In the genomic region with DNA sequence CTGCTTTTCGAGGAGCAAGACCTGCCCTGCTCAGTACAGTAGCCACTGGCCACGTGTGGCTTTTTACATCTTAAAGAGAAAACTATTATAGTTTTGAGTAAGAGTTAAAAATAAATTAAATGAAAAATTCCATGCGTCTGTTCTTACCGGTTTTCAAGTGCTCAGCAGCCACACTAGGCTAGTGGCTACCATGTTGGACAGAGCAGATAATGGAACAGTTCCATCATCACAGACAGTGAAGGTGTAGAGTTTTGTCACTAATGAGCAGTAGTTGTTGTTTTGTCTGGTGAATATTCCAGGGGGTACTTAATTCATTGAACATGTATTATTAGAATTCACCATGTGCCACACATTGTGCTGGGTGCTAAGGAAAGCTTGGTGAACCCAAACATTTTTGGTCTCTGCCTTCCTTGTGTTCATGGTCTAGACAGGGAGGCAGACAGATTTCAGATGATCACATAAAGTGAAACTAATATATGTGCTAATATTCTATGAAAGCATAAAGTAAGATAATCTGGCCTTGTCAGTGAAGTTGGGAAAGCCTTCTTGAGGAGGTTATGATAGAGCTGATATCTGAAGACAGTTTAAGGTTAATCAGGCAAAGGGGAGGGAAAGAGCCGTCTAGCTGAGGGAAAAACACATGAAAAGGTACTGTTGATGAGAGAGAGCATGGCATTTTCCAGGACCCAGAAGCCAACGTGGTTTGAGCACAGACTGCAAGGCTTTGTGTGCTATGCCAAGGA, we compare ENCODE assay signal across 8 cellular contexts. TPM values are rescaled to one million over a fixed set of nuclear protein-coding genes. Genes with fewer than 3 reads are reported as not detected.
DNase-seq lines count a peak whose midpoint lies in the region; ATAC-seq, FAIRE-seq and TF ChIP-seq lines count a peak whose summit lies in the region.

No MANE protein-coding gene starts in this region.

- peaks cover 26% of the 10 kb centered on the region for H3K79me2 ChIP-seq in ACC112 (ENCODE audit: control insufficient read depth, insufficient read depth, low read length, unreplicated experiment)
- H3K79me2 ChIP-seq in HCT116 (ENCODE audit: insufficient read depth, low read length) = peaks cover 32% of the 10 kb centered on the region
- H3K79me2 ChIP-seq in K562 (ENCODE audit: control insufficient read depth, insufficient read depth, low read length) = peaks cover 27% of the 10 kb centered on the region

- H3K9me1 ChIP-seq in K562 (ENCODE audit: control insufficient read depth, insufficient read depth, low read length) = no peaks in the 10 kb centered on the region

- H3K9me3 ChIP-seq in HCT116 (ENCODE audit: control insufficient read depth in 1 of 2, insufficient read depth in 1 of 2, low read depth in 1 of 2, low read length in 2 of 2) (no peaks in the 10 kb centered on the region), K562 (replicated peaks; ENCODE audit: control insufficient read depth, insufficient read depth, low read depth, low read length) (no peaks in the 10 kb centered on the region), mucosa of stomach (ENCODE audit: control insufficient read depth, low read length) (no peaks in the 10 kb centered on the region)

- DNase-seq in HCT116 (ENCODE audit: low read depth, low spot score) = no peak
- peak in 1 of 4 experiments; percentile 12 for DNase-seq in K562 (ENCODE audit: extremely low read depth in 1 of 4, low spot score in 3 of 4)
- no peak for DNase-seq in medulla oblongata (ENCODE audit: extremely low spot score)
- DNase-seq in activated CD8-positive, alpha-beta memory T cell treated with anti-CD3 and anti-CD28 coated beads, Interleukin-2, amount 50 U/mL, for 48 hours = no peak
- no peak for DNase-seq in RCC 7860 (ENCODE audit: low spot score)
- no peak for DNase-seq in hippocampal formation (lab: John Stamatoyannopoulos, UW)

- no TSS peak for BruUV-seq in HCT116 (replicated peaks; lab: Mats Ljungman, UMichigan)
- BruUV-seq in K562 (replicated peaks; lab: Mats Ljungman, UMichigan) = no TSS peak

- peaks cover 24% of the 10 kb centered on the region for H3K4me1 ChIP-seq in ACC112 (ENCODE audit: control insufficient read depth, insufficient read depth, low read length, unreplicated experiment)
- peaks cover 0 to 16% of the 10 kb centered on the region in 2 experiments; a peak in 3 of 4 replicates for H3K4me1 ChIP-seq in HCT116 (ENCODE audit: control insufficient read depth in 1 of 2, insufficient read depth in 2 of 2, low read length in 2 of 2)
- H3K4me1 ChIP-seq in K562 (replicated peaks in 1 of 2; ENCODE audit: control insufficient read depth in 2 of 2, insufficient read depth in 2 of 2, low read length in 2 of 2) = peaks cover 0 to 14% of the 10 kb centered on the region in 2 experiments; a peak in 3 of 5 replicates
- H3K4me1 ChIP-seq in mucosa of stomach (ENCODE audit: control insufficient read depth, insufficient read depth, low read length) = no peaks in the 10 kb centered on the region

- H3K27ac ChIP-seq in ACC112 (ENCODE audit: low read depth, low read length) (0 out of 2 replicates have a peak overlapping the region, but pooled peaks have one; percentile 76), HCT116 (ENCODE audit: low read depth, low read length) (peak overlapping the region; percentile 78; the same call in 1 of the 2 replicates), K562 (ENCODE audit: extremely low read depth, low read depth, low read length) (no peak overlapping the region; the same call in 2 of the 3 replicates)

- WGBS in K562 (ENCODE audit: insufficient coverage, low coverage, missing lambda C conversion rate) = 1% methylated on average over 6 of the region's 6 CpGs

- H3K36me3 ChIP-seq in ACC112 (ENCODE audit: insufficient read depth, low read length) (no peaks in the 10 kb centered on the region), HCT116 (ENCODE audit: control insufficient read depth in 1 of 2, insufficient read depth in 2 of 2, low read length in 2 of 2) (no peaks in the 10 kb centered on the region), K562 (ENCODE audit: control insufficient read depth, insufficient read depth, low read length) (no peaks in the 10 kb centered on the region), mucosa of stomach (ENCODE audit: control insufficient read depth, insufficient read depth, low read length) (no peaks in the 10 kb centered on the region)

- intact Hi-C loops in HCT116 (cut with micrococcal nuclease) = no loop called here
- intact Hi-C loops in K562 (cut with micrococcal nuclease) = no loop called here

- in situ Hi-C loops in K562 (cut with MboI) = no loop called here

- H3K9ac ChIP-seq in HCT116 (ENCODE audit: low read length) = peak overlapping the region; percentile 91
- peak overlapping the region; percentile 50 to 74; a peak in 3 of 4 replicates for H3K9ac ChIP-seq in K562 (ENCODE audit: insufficient read depth in 1 of 2, low read depth in 2 of 2, low read length in 2 of 2)
- H3K9ac ChIP-seq in mucosa of stomach (ENCODE audit: low read length) = peak overlapping the region; percentile 71

- H3K4me3 ChIP-seq in ACC112 (ENCODE audit: low read depth, low read length) (peak overlapping the region; percentile 88), HCT116 (replicated peaks in 1 of 2; ENCODE audit: low read depth in 1 of 2, low read length in 2 of 2) (peak overlapping the region; percentile 81 to 95), K562 (peak overlapping the region; percentile 86), mucosa of stomach (ENCODE audit: low read length) (no peak overlapping the region)

- H3K27me3 ChIP-seq in ACC112 (ENCODE audit: insufficient read depth, low read length) (no peaks in the 10 kb centered on the region), HCT116 (ENCODE audit: insufficient read depth, low read length) (peaks cover 8% of the 10 kb centered on the region; the same call in 1 of the 2 replicates), K562 (ENCODE audit: control insufficient read depth in 2 of 2, insufficient read depth in 2 of 2, low read length in 2 of 2) (no peaks in the 10 kb centered on the region; a peak in 1 of 5 replicates), mucosa of stomach (ENCODE audit: control insufficient read depth, insufficient read depth, low read length) (no peaks in the 10 kb centered on the region)

- POLR2A ChIA-PET in HCT116 (lab: Charles Lee) (no interaction called here), K562 (lab: Yijun Ruan, JAX) (interaction anchor here (0.6 to 0.8 kb wide), 4 partner anchors 10 to 320 kb away, joined by 3 read pairs; a partner anchor contains a TSS)

- TF ChIP-seq CTCF in HCT116 (IDR thresholded peaks at IDR 0.05 in 2 of 3, conservative IDR thresholded peaks at IDR 0.05 in 1 of 3; ENCODE audit: borderline replicate concordance in 1 of 3, insufficient read depth in 1 of 3, low read depth in 2 of 3, low read length in 2 of 3) (no peak), K562 (IDR thresholded peaks at IDR 0.05 in 2 of 3, conservative IDR thresholded peaks at IDR 0.05 in 1 of 3; ENCODE audit: insufficient read depth in 2 of 3, low read depth in 1 of 3, low read length in 3 of 3) (no peak)

- no peaks in the 10 kb centered on the region for H3K9me2 ChIP-seq in HCT116 (ENCODE audit: insufficient read depth)

- TF ChIP-seq RAD21 in HCT116 (IDR thresholded peaks at IDR 0.05; ENCODE audit: low read depth) (no peak), K562 (CRISPR knock-in tag; conservative IDR thresholded peaks at IDR 0.05 in 1 of 2, IDR thresholded peaks at IDR 0.05 in 1 of 2) (no peak)

- H3K4me2 ChIP-seq in HCT116 (ENCODE audit: low read length) = peak overlapping the region; percentile 87
- peak overlapping the region; percentile 93 for H3K4me2 ChIP-seq in K562 (ENCODE audit: insufficient read depth, low read length)

- RAD21 ChIA-PET in HCT116 (lab: Charles Lee; ENCODE audit: low non-redundant PET in 1 of 2, low total read pairs in 2 of 2, uncharacterized antibody in 2 of 2, unreplicated experiment in 2 of 2) = no interaction called here

- ATAC-seq in HCT116 (no peak), K562 (no peak)

- CTCF ChIA-PET in HCT116 (lab: Charles Lee) = no interaction called here
- CTCF ChIA-PET in K562 (lab: Yijun Ruan, JAX; ENCODE audit: low intra/inter-chr PET ratio) = no interaction called here

- H2AFZ ChIP-seq in ACC112 (ENCODE audit: low read length, unreplicated experiment) = peak overlapping the region; percentile 92
- H2AFZ ChIP-seq in HCT116 (ENCODE audit: low read depth, low read length, poor library complexity, severe bottlenecking) = no peak overlapping the region
- peak overlapping the region; percentile 99 for H2AFZ ChIP-seq in K562 (ENCODE audit: low read depth, low read length)

- H4K20me1 ChIP-seq in HCT116 (ENCODE audit: insufficient read depth) = no peaks in the 10 kb centered on the region
- peaks cover 6% of the 10 kb centered on the region; the same call in 1 of the 2 replicates for H4K20me1 ChIP-seq in K562 (replicated peaks; ENCODE audit: control insufficient read depth, insufficient read depth, low read length)

- no peak for TF ChIP-seq EP300 in K562 (IDR thresholded peaks at IDR 0.05; ENCODE audit: low read length)

- FAIRE-seq in K562 (lab: Jason Lieb, UNC) = no peak
- no peak for FAIRE-seq in RCC 7860 (lab: Jason Lieb, UNC)

- no peak for TF ChIP-seq POLR2A in HCT116 (IDR thresholded peaks at IDR 0.05; ENCODE audit: borderline replicate concordance, extremely low read depth, insufficient read depth, insufficient read length)
- TF ChIP-seq POLR2A in K562 (conservative IDR thresholded peaks at IDR 0.05) = no peak

TF ChIP-seq in HCT116, 20 proteins besides CTCF, POLR2A, EP300 and RAD21 (continues in another document):
- no peak for TF ChIP-seq ELF1 (IDR thresholded peaks at IDR 0.05; ENCODE audit: borderline replicate concordance, low read depth)

RNA-seq across cellular contexts. Expression of a gene that starts 1.4 kb away (rescaled TPM):
- total RNA-seq in HCT116 (2021; ENCODE audit: unreplicated experiment) (20.5 TPM), K562 (2014; rRNA removed) (16.5 and 17.7 TPM in 2 replicates), K562 (2014; rRNA removed; fragmentation: Illumina TruSeq; extraction: Trizol) (17.2 and 17.7 TPM in 2 replicates), K562 (2015; rRNA removed; fragmentation: Illumina TruSeq; extraction: Trizol) (26.3 and 29.2 TPM in 2 replicates), K562 (2021) (12.5 and 15.7 TPM in 2 replicates)
- polyA plus RNA-seq in HCT116 (2012) = 4.8 and 8.9 TPM in 2 replicates
- 12.2 and 32.5 TPM in 2 replicates for total RNA-seq in K562 (2011; cell fraction: chromatin; rRNA removed; ENCODE audit: low replicate concordance)
- total RNA-seq in K562 (2011; cell fraction: nucleolus; rRNA removed) = 7.8 and 11.6 TPM in 2 replicates
- 12.4 and 12.6 TPM in 2 replicates for total RNA-seq in K562 (2011; cell fraction: nucleoplasm; rRNA removed)
- polyA plus RNA-seq in K562 (2011; rRNA removed) (8.3 and 13.8 TPM in 2 replicates), K562 (2014; fragmentation: Illumina TruSeq; extraction: Trizol) (11.7 and 13.6 TPM in 2 replicates), K562 (2014; fragmentation: Nextera tagmentation; extraction: Ambion mirVana) (1 to 10 TPM; 1.4 to 2.2 TPM), K562 (2014; rRNA removed) (9.6 and 9.7 TPM in 2 replicates)
- polyA plus RNA-seq in K562 (2011; cell fraction: cytosol; rRNA removed) = 4.0 and 7.1 TPM in 2 replicates
- polyA plus RNA-seq in K562 (2011; cell fraction: nucleus; rRNA removed) = 8.1 and 13.6 TPM in 2 replicates
- 7.3 and 7.4 TPM in 2 replicates for polyA plus RNA-seq in K562 (2012)
- polyA minus RNA-seq in K562 (2011; rRNA and poly(A)+ RNA removed) = 26.2 and 37.6 TPM in 2 replicates
- polyA minus RNA-seq in K562 (2011; cell fraction: cytosol; rRNA and poly(A)+ RNA removed) = 9.4 and 18.3 TPM in 2 replicates
- polyA minus RNA-seq in K562 (2011; cell fraction: nucleus; rRNA and poly(A)+ RNA removed) = 23.9 and 30.6 TPM in 2 replicates
